ENCODE assay signal across 8 cellular contexts in genomic region chr20:33236351-33236750, GRCh38. TPM values are rescaled to one million over a fixed set of nuclear protein-coding genes. Genes with fewer than 3 reads are reported as not detected.
"Had no signal": no experiment of that assay in that cellular context is flagged by ENCODE, and none has a peak within 500 bp of the region (broad histone marks: within the 10 kb centered on the region; RNA-seq: fewer than 3 reads in every experiment).

No MANE protein-coding gene starts in this region.

- ATAC-seq: GM23338 had no signal

- DNase-seq: H9, HCEC 1CT, KBM-7 had no signal

- H2AFZ ChIP-seq: GM23338 had no signal

- FAIRE-seq: H1, H54, HTR-8/SVneo had no signal

- H3K4me3 ChIP-seq: GM23338 had no signal

- H3K4me2 ChIP-seq: GM23338 had no signal

RNA-seq across cellular contexts. Expression of gene BPIFA1, which starts 0.6 kb away (rescaled TPM):
- total RNA-seq: GM23338, H1, H9, HT-29 had no signal
- polyA plus RNA-seq: GM23338, H1 had no signal

RNA-seq across cellular contexts. Expression of gene BPIFA3, which starts 19.2 kb away (rescaled TPM):
- total RNA-seq: GM23338, H1, H9, HT-29 had no signal
- polyA plus RNA-seq: GM23338, H1 had no signal

RNA-seq across cellular contexts. Expression of gene BPIFB1, which starts 46.7 kb away (rescaled TPM):
- total RNA-seq: GM23338, H1, H9, HT-29 had no signal
- polyA plus RNA-seq: GM23338, H1 had no signal
